ENCODE assay signal across 2 cellular contexts in the genomic region with DNA sequence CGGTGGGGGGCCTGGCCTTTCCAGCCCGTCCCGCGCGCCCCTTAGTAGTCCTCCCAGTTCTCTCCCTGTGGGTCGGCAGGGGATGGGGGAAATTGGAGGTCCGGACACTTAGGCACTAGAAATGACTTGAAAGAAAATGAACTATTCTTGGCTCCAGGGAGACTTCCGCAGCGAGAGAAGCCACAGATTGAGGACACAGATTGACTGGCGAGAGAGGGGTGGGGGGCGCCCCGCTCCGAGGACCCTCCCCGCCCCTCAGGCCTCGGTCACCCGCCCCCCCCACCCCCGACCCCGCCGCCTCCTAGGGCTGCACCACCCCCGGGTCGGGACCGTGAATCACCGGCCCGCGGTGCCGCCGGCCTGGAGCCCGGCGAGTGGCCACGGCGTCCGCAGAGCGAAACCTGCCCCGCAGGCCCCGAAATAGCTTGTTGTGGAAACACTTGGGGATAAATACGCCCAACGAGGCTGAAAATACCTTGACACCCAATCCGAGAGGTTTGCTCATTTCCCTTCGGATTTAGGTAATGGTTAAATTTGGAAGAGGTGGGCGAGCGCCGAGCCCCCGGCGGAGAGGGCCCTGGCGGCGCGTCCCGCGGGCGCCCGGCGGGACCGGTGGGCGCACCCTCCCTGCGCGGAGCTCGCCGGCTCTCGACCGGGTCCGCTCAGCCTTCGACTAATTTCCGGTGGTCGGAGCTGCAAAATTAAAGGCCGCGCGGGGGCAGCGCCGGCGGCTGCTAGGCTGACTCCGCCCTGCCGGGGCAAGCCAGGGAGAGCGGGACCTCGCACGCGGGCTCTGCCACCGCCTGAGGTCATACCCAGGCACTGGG.
TF ChIP-seq lines count a peak whose summit lies in the region.

A gene (minus strand): TSS at position 675 of the 827 bp plus-strand sequence. CDS start 3,438 bp downstream, outside the sequence.

TF ChIP-seq in GM12878, 131 proteins besides CTCF, POLR2A, EP300 and RAD21 (continued from another document and continues in another):
- TF ChIP-seq, protein P1, sequence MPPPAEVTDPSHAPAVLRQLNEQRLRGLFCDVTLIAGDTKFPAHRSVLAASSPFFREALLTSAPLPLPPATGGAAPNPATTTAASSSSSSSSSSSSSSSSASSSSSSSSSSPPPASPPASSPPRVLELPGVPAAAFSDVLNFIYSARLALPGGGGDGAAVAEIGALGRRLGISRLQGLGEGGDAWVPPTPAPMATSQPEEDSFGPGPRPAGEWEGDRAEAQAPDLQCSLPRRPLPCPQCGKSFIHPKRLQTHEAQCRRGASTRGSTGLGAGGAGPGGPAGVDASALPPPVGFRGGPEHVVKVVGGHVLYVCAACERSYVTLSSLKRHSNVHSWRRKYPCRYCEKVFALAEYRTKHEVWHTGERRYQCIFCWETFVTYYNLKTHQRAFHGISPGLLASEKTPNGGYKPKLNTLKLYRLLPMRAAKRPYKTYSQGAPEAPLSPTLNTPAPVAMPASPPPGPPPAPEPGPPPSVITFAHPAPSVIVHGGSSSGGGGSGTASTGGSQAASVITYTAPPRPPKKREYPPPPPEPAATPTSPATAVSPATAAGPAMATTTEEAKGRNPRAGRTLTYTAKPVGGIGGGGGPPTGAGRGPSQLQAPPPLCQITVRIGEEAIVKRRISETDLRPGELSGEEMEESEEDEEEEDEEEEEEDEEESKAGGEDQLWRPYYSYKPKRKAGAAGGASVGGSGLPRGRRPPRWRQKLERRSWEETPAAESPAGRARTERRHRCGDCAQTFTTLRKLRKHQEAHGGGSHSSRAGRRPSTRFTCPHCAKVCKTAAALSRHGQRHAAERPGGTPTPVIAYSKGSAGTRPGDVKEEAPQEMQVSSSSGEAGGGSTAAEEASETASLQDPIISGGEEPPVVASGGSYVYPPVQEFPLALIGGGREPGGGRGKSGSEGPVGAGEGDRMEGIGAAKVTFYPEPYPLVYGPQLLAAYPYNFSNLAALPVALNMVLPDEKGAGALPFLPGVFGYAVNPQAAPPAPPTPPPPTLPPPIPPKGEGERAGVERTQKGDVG (CRISPR knock-in tag; IDR thresholded peaks at IDR 0.05) = no peak
- TF ChIP-seq IKZF1 (conservative IDR thresholded peaks at IDR 0.05) (peak; percentile 84), TBL1XR1 (IDR thresholded peaks at IDR 0.05; ENCODE audit: low read depth, low read length) (no peak), MTA3 (IDR thresholded peaks at IDR 0.05; ENCODE audit: borderline replicate concordance, low read length) (no peak; the same call in 1 of the 2 replicates), NR2C1 (IDR thresholded peaks at IDR 0.05) (no peak), IKZF2 (IDR thresholded peaks at IDR 0.05) (no peak; a peak in 1 of 4 replicates), DPF2 (IDR thresholded peaks at IDR 0.05) (peak; percentile 80)
- TF ChIP-seq, protein P2, sequence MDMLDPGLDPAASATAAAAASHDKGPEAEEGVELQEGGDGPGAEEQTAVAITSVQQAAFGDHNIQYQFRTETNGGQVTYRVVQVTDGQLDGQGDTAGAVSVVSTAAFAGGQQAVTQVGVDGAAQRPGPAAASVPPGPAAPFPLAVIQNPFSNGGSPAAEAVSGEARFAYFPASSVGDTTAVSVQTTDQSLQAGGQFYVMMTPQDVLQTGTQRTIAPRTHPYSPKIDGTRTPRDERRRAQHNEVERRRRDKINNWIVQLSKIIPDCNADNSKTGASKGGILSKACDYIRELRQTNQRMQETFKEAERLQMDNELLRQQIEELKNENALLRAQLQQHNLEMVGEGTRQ (IDR thresholded peaks at IDR 0.05; ENCODE audit: borderline replicate concordance, low read depth, low read length) = no peak
- TF ChIP-seq, protein P3, sequence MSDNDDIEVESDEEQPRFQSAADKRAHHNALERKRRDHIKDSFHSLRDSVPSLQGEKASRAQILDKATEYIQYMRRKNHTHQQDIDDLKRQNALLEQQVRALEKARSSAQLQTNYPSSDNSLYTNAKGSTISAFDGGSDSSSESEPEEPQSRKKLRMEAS (IDR thresholded peaks at IDR 0.05; ENCODE audit: low read depth, low read length) = peak; percentile 36; the same call in 1 of the 2 replicates
- TF ChIP-seq, protein P4, sequence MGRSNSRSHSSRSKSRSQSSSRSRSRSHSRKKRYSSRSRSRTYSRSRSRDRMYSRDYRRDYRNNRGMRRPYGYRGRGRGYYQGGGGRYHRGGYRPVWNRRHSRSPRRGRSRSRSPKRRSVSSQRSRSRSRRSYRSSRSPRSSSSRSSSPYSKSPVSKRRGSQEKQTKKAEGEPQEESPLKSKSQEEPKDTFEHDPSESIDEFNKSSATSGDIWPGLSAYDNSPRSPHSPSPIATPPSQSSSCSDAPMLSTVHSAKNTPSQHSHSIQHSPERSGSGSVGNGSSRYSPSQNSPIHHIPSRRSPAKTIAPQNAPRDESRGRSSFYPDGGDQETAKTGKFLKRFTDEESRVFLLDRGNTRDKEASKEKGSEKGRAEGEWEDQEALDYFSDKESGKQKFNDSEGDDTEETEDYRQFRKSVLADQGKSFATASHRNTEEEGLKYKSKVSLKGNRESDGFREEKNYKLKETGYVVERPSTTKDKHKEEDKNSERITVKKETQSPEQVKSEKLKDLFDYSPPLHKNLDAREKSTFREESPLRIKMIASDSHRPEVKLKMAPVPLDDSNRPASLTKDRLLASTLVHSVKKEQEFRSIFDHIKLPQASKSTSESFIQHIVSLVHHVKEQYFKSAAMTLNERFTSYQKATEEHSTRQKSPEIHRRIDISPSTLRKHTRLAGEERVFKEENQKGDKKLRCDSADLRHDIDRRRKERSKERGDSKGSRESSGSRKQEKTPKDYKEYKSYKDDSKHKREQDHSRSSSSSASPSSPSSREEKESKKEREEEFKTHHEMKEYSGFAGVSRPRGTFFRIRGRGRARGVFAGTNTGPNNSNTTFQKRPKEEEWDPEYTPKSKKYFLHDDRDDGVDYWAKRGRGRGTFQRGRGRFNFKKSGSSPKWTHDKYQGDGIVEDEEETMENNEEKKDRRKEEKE (IDR thresholded peaks at IDR 0.05) = no peak
- TF ChIP-seq, protein P5, sequence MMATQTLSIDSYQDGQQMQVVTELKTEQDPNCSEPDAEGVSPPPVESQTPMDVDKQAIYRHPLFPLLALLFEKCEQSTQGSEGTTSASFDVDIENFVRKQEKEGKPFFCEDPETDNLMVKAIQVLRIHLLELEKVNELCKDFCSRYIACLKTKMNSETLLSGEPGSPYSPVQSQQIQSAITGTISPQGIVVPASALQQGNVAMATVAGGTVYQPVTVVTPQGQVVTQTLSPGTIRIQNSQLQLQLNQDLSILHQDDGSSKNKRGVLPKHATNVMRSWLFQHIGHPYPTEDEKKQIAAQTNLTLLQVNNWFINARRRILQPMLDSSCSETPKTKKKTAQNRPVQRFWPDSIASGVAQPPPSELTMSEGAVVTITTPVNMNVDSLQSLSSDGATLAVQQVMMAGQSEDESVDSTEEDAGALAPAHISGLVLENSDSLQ (IDR thresholded peaks at IDR 0.05) = no peak
- TF ChIP-seq, protein P6, sequence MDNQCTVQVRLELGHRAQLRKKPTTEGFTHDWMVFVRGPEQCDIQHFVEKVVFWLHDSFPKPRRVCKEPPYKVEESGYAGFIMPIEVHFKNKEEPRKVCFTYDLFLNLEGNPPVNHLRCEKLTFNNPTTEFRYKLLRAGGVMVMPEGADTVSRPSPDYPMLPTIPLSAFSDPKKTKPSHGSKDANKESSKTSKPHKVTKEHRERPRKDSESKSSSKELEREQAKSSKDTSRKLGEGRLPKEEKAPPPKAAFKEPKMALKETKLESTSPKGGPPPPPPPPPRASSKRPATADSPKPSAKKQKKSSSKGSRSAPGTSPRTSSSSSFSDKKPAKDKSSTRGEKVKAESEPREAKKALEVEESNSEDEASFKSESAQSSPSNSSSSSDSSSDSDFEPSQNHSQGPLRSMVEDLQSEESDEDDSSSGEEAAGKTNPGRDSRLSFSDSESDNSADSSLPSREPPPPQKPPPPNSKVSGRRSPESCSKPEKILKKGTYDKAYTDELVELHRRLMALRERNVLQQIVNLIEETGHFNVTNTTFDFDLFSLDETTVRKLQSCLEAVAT (IDR thresholded peaks at IDR 0.05) = peak; percentile 27; the same call in 1 of the 2 replicates

TF ChIP-seq in HepG2, 621 proteins besides CTCF, POLR2A, EP300 and RAD21 (continued from another document and continues in another):
- TF ChIP-seq ERF (CRISPR knock-in tag; IDR thresholded peaks at IDR 0.05) = peak; percentile 50; the same call in 1 of the 2 replicates
- 0 out of 2 replicates have a peak, but pooled peaks have one; percentile 40 for TF ChIP-seq ZNF121 (CRISPR knock-in tag; IDR thresholded peaks at IDR 0.05)
- TF ChIP-seq AHR (CRISPR knock-in tag; IDR thresholded peaks at IDR 0.05) = peak; percentile 60; the same call in 1 of the 2 replicates
- TF ChIP-seq ZNF749 (CRISPR knock-in tag; IDR thresholded peaks at IDR 0.05; ENCODE audit: borderline replicate concordance) = 0 out of 2 replicates have a peak, but pooled peaks have one; percentile 46
- peak; percentile 63; the same call in 1 of the 2 replicates for TF ChIP-seq HOXD1 (CRISPR knock-in tag; IDR thresholded peaks at IDR 0.05)
- peak; percentile 84 for TF ChIP-seq SALL1 (CRISPR knock-in tag; IDR thresholded peaks at IDR 0.05)
- no peak for TF ChIP-seq ZIK1 (CRISPR knock-in tag; IDR thresholded peaks at IDR 0.05; ENCODE audit: borderline replicate concordance, low read depth)
- TF ChIP-seq ZBTB3 (CRISPR knock-in tag; IDR thresholded peaks at IDR 0.05; ENCODE audit: borderline replicate concordance, low read depth) = no peak
- peak; percentile 60; the same call in 1 of the 2 replicates for TF ChIP-seq RNF2 (conservative IDR thresholded peaks at IDR 0.05; ENCODE audit: low read depth)
- TF ChIP-seq, protein P7, sequence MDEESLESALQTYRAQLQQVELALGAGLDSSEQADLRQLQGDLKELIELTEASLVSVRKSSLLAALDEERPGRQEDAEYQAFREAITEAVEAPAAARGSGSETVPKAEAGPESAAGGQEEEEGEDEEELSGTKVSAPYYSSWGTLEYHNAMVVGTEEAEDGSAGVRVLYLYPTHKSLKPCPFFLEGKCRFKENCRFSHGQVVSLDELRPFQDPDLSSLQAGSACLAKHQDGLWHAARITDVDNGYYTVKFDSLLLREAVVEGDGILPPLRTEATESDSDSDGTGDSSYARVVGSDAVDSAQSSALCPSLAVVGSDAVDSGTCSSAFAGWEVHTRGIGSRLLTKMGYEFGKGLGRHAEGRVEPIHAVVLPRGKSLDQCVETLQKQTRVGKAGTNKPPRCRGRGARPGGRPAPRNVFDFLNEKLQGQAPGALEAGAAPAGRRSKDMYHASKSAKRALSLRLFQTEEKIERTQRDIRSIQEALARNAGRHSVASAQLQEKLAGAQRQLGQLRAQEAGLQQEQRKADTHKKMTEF (CRISPR knock-in tag; IDR thresholded peaks at IDR 0.05) = 0 out of 2 replicates have a peak, but pooled peaks have one; percentile 35
- TF ChIP-seq, protein P8, sequence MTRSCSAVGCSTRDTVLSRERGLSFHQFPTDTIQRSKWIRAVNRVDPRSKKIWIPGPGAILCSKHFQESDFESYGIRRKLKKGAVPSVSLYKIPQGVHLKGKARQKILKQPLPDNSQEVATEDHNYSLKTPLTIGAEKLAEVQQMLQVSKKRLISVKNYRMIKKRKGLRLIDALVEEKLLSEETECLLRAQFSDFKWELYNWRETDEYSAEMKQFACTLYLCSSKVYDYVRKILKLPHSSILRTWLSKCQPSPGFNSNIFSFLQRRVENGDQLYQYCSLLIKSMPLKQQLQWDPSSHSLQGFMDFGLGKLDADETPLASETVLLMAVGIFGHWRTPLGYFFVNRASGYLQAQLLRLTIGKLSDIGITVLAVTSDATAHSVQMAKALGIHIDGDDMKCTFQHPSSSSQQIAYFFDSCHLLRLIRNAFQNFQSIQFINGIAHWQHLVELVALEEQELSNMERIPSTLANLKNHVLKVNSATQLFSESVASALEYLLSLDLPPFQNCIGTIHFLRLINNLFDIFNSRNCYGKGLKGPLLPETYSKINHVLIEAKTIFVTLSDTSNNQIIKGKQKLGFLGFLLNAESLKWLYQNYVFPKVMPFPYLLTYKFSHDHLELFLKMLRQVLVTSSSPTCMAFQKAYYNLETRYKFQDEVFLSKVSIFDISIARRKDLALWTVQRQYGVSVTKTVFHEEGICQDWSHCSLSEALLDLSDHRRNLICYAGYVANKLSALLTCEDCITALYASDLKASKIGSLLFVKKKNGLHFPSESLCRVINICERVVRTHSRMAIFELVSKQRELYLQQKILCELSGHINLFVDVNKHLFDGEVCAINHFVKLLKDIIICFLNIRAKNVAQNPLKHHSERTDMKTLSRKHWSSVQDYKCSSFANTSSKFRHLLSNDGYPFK (CRISPR knock-in tag; IDR thresholded peaks at IDR 0.05; ENCODE audit: borderline replicate concordance) = peak; percentile 79; the same call in 1 of the 2 replicates
- peak; percentile 73; the same call in 1 of the 2 replicates for TF ChIP-seq ZSCAN12 (CRISPR knock-in tag; IDR thresholded peaks at IDR 0.05)
- TF ChIP-seq, protein P9, sequence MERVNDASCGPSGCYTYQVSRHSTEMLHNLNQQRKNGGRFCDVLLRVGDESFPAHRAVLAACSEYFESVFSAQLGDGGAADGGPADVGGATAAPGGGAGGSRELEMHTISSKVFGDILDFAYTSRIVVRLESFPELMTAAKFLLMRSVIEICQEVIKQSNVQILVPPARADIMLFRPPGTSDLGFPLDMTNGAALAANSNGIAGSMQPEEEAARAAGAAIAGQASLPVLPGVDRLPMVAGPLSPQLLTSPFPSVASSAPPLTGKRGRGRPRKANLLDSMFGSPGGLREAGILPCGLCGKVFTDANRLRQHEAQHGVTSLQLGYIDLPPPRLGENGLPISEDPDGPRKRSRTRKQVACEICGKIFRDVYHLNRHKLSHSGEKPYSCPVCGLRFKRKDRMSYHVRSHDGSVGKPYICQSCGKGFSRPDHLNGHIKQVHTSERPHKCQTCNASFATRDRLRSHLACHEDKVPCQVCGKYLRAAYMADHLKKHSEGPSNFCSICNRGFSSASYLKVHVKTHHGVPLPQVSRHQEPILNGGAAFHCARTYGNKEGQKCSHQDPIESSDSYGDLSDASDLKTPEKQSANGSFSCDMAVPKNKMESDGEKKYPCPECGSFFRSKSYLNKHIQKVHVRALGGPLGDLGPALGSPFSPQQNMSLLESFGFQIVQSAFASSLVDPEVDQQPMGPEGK (CRISPR knock-in tag; IDR thresholded peaks at IDR 0.05) = peak; percentile 69
- peak; percentile 47; the same call in 1 of the 2 replicates for TF ChIP-seq DMAP1 (CRISPR knock-in tag; IDR thresholded peaks at IDR 0.05)
- TF ChIP-seq CC2D1A (CRISPR knock-in tag; IDR thresholded peaks at IDR 0.05) = no peak
- no peak for TF ChIP-seq ZNF383 (CRISPR knock-in tag; IDR thresholded peaks at IDR 0.05; ENCODE audit: borderline replicate concordance)
- TF ChIP-seq, protein P10, sequence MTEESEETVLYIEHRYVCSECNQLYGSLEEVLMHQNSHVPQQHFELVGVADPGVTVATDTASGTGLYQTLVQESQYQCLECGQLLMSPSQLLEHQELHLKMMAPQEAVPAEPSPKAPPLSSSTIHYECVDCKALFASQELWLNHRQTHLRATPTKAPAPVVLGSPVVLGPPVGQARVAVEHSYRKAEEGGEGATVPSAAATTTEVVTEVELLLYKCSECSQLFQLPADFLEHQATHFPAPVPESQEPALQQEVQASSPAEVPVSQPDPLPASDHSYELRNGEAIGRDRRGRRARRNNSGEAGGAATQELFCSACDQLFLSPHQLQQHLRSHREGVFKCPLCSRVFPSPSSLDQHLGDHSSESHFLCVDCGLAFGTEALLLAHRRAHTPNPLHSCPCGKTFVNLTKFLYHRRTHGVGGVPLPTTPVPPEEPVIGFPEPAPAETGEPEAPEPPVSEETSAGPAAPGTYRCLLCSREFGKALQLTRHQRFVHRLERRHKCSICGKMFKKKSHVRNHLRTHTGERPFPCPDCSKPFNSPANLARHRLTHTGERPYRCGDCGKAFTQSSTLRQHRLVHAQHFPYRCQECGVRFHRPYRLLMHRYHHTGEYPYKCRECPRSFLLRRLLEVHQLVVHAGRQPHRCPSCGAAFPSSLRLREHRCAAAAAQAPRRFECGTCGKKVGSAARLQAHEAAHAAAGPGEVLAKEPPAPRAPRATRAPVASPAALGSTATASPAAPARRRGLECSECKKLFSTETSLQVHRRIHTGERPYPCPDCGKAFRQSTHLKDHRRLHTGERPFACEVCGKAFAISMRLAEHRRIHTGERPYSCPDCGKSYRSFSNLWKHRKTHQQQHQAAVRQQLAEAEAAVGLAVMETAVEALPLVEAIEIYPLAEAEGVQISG (CRISPR knock-in tag; IDR thresholded peaks at IDR 0.05) = peak; percentile 74
